Comparison of ENCODE assay signal across 1 cellular context in the genomic region with DNA sequence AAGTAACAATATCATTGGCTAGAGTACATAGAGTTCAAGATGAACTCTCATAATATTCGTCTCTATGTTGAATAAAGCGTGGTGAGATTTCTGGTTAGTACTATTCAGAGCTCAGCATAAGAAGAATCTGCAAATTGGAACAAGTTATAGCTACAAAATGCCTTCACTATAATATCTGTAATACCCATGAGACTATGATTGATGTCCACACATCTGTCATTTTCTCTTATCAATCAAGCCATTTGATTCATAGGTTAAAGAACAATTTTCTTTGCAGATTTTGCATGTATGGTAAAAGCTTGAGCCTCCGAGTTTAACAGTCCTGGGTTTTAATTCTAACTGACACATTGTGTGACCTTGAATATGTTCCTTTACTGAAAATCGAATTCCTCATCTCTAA.
TF ChIP-seq lines count a peak whose summit lies in the region.

No MANE protein-coding gene starts in this region.

TF ChIP-seq in neural cell, 6 proteins besides CTCF, POLR2A, EP300 and RAD21 (continued from another document):
- TF ChIP-seq TAF1 (IDR thresholded peaks at IDR 0.05; ENCODE audit: low read depth) (no peak), SMC3 (conservative IDR thresholded peaks at IDR 0.05; ENCODE audit: poor library complexity) (no peak)
